1 cellular context compared by ENCODE assay signal in the genomic region with DNA sequence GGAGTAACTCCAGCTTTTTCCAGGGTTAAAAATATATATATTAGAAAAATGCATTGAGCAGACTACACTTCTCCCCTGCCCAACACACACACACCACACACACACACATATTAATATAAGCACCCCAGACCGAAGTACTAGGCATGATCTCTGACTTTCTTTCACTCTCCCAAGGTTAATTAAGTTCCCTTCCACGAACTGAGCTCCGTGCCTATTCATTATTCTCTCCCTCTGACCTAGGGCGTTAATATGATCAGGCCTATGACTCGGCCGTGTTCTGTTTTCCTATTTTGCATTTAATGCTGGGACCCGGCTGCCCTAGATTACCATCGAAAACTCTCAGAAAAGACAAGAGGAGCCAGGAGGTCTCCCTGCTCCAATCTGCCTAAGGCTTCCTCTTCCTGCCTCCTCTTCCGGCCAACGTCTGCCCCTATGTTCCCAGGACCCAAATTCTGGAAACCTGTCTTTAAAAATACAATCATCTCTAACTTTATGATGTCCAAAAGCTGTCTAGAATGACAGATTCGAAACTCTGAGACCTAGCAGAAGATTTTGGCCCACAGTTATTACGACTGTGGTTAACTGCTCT.
TF ChIP-seq lines count a peak whose summit lies in the region.

No MANE protein-coding gene starts in this region.

TF ChIP-seq in H1, 55 proteins besides CTCF, POLR2A, EP300 and RAD21:
- TF ChIP-seq BRCA1 (IDR thresholded peaks at IDR 0.05; ENCODE audit: low read depth, low read length) (no peak), POLR2AphosphoS5 (IDR thresholded peaks at IDR 0.05; ENCODE audit: low read depth, low read length) (no peak), SP1 (IDR thresholded peaks at IDR 0.05; ENCODE audit: low read depth, low read length) (no peak), EGR1 (IDR thresholded peaks at IDR 0.05; ENCODE audit: borderline replicate concordance, low read depth, low read length) (no peak), MAX (IDR thresholded peaks at IDR 0.05) (no peak), TCF12 (IDR thresholded peaks at IDR 0.05; ENCODE audit: low read depth, low read length) (no peak), TBP (IDR thresholded peaks at IDR 0.05; ENCODE audit: low read depth, low read length) (no peak), SIX5 (IDR thresholded peaks at IDR 0.05; ENCODE audit: low read depth, low read length) (no peak), TAF7 (optimal IDR thresholded peaks at IDR 0.05; ENCODE audit: borderline replicate concordance, low read depth, low read length) (no peak), USF2 (IDR thresholded peaks at IDR 0.05; ENCODE audit: low read length) (no peak), GABPA (IDR thresholded peaks at IDR 0.05; ENCODE audit: borderline replicate concordance, insufficient read depth, low read length) (no peak), FOSL1 (IDR thresholded peaks at IDR 0.05; ENCODE audit: insufficient read depth, low read depth, low read length) (no peak), CEBPB (IDR thresholded peaks at IDR 0.05; ENCODE audit: low read depth, low read length) (no peak), MAFK (IDR thresholded peaks at IDR 0.05; ENCODE audit: low read depth, low read length) (no peak), RFX5 (IDR thresholded peaks at IDR 0.05; ENCODE audit: borderline replicate concordance, low read depth, low read length) (no peak), BCL11A (IDR thresholded peaks at IDR 0.05; ENCODE audit: low read depth in 2 of 2, low read length in 2 of 2) (no peak), CBX8 (IDR thresholded peaks at IDR 0.05; ENCODE audit: borderline replicate concordance, low read depth, low read length) (no peak), NANOG (IDR thresholded peaks at IDR 0.05; ENCODE audit: insufficient read depth, low read depth, low read length, poor library complexity, severe bottlenecking) (no peak)
